Comparison of ENCODE assay signal across 18 cellular contexts in the genomic region with DNA sequence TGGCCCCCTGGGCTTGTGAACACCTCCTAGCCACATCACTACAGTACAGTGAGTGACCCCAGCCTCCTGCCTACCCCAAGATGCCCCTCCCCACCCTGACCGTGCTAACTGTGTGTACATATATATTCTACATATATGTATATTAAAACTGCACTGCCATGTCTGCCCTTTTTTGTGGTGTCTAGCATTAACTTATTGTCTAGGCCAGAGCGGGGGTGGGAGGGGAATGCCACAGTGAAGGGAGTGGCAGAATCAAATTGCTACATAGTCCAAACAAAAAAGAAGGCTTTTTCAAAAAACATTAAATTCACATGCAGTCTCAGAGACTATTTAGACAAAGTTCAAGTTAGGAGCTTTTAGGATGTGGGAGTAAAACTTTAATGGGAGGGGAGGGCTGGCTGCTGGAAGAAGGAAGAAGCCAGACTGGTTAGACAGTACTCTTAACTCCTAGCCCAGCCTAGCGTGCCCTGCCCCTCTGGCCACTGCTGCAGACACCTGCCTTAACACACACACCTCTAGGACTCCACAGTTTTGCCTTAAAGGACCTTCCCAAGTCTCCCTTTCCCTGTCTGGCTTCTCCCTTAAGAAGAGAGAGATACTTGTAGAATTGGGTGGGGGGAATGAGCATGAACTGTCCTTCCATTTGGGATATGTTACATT. TPM values are rescaled to one million over a fixed set of nuclear protein-coding genes. Genes with fewer than 3 reads are reported as not detected.
DNase-seq lines count a peak whose midpoint lies in the region; ATAC-seq, FAIRE-seq and TF ChIP-seq lines count a peak whose summit lies in the region.
"Had no signal": no experiment of that assay in that cellular context is flagged by ENCODE, and none has a peak within 500 bp of the region (broad histone marks: within the 10 kb centered on the region; RNA-seq: fewer than 3 reads in every experiment).

No MANE protein-coding gene starts in this region.

- H3K4me3 Mint-ChIP-seq in natural killer cell (no peak overlapping the region), mesothelial cell of epicardium (no peak overlapping the region)
- H3K4me3 Mint-ChIP-seq in natural killer cell treated with Interleukin-12 subunit alpha and Interleukin-12 subunit beta and Interleukin-15 and Interleukin-18, amount 100 ng/mL, for 72 hours = no peak overlapping the region
- H3K4me3 Mint-ChIP-seq: activated naive CD8-positive, alpha-beta T cell treated with anti-CD3 and anti-CD28 coated beads, Interleukin-2, amount 10 ng/mL, durations not matched to agents 7 days and 5 days; central memory CD8-positive, alpha-beta T cell had no signal

- H3K4me2 ChIP-seq in K562 (ENCODE audit: insufficient read depth, low read length) = no peak overlapping the region

- peaks cover 4 to 6% of the 10 kb centered on the region in 2 donors for H3K4me1 Mint-ChIP-seq in natural killer cell
- peaks cover under 1 to 10% of the 10 kb centered on the region in 2 donors for H3K4me1 Mint-ChIP-seq in natural killer cell treated with Interleukin-12 subunit alpha and Interleukin-12 subunit beta and Interleukin-15 and Interleukin-18, amount 100 ng/mL, for 72 hours (ENCODE audit: low read depth in 2 of 2)
- H3K4me1 Mint-ChIP-seq in mesothelial cell of epicardium = peaks cover 17% of the 10 kb centered on the region

- ATAC-seq in natural killer cell = no peak
- ATAC-seq in natural killer cell treated with Interleukin-12 subunit alpha and Interleukin-12 subunit beta and Interleukin-15 and Interleukin-18, amount 100 ng/mL, for 72 hours = no peak
- no peak; the same call in 2 of the 3 replicates for ATAC-seq in K562
- no peak for ATAC-seq in activated naive CD4-positive, alpha-beta T cell treated with anti-CD3 and anti-CD28 coated beads, Interleukin-2, amount 50 U/mL, for 72 hours
- ATAC-seq: HepG2, left lobe of liver had no signal

- no peak overlapping the region for H3K4me3 ChIP-seq in K562
- H3K4me3 ChIP-seq: sigmoid colon had no signal

- FAIRE-seq in K562 (lab: Jason Lieb, UNC) = no peak
- FAIRE-seq: HepG2 had no signal

- H3K27ac Mint-ChIP-seq in natural killer cell = peak overlapping the region; percentile 45 to 50
- H3K27ac Mint-ChIP-seq in natural killer cell treated with Interleukin-12 subunit alpha and Interleukin-12 subunit beta and Interleukin-15 and Interleukin-18, amount 100 ng/mL, for 72 hours = peak overlapping the region in 1 of 2 donors; percentile 27
- peak overlapping the region; percentile 89 for H3K27ac Mint-ChIP-seq in mesothelial cell of epicardium
- no peak overlapping the region for H3K27ac Mint-ChIP-seq in activated naive CD4-positive, alpha-beta T cell treated with anti-CD3 and anti-CD28 coated beads, Interleukin-2, amount 50 U/mL, for 72 hours
- H3K27ac Mint-ChIP-seq: activated naive CD8-positive, alpha-beta T cell treated with anti-CD3 and anti-CD28 coated beads, Interleukin-2, amount 10 ng/mL, durations not matched to agents 7 days and 5 days had no signal

- BruUV-seq in K562 (replicated peaks; lab: Mats Ljungman, UMichigan) = TSS peak; percentile 29

- DNase-seq in natural killer cell (no peak), K562 (ENCODE audit: extremely low read depth in 1 of 4, low spot score in 3 of 4) (no peak), mesothelial cell of epicardium (ENCODE audit: low spot score in 2 of 2, unreplicated experiment in 2 of 2) (no peak), RKO (ENCODE audit: low spot score) (no peak), GF-D8 (lab: John Stamatoyannopoulos, UW) (no peak)
- no peak for DNase-seq in natural killer cell treated with Interleukin-12 subunit alpha and Interleukin-12 subunit beta and Interleukin-15 and Interleukin-18, amount 100 ng/mL, for 72 hours (ENCODE audit: low spot score)
- no peak for DNase-seq in effector CD8-positive, alpha-beta T cell (lab: John Stamatoyannopoulos, UW)
- no peak for DNase-seq in activated naive CD4-positive, alpha-beta T cell treated with anti-CD3 and anti-CD28 coated beads, Interleukin-2, amount 50 U/mL, for 72 hours (ENCODE audit: low spot score in 2 of 2)
- DNase-seq: activated naive CD8-positive, alpha-beta T cell treated with anti-CD3 and anti-CD28 coated beads, Interleukin-2, amount 10 ng/mL, durations not matched to agents 7 days and 5 days; GOT3; NCI-H1105 treated with DMSO at 0.1 percent for 48 hours; NCI-H2227 treated with DMSO at 0.1 percent for 48 hours; sigmoid colon; stimulated activated naive CD4-positive, alpha-beta T cell treated with Interleukin-2 at 50 U/mL for 16 hours had no signal

- H3K79me2 ChIP-seq in K562 (ENCODE audit: control insufficient read depth, insufficient read depth, low read length) = no peaks in the 10 kb centered on the region

- no peak; the same call in 1 of the 2 replicates for TF ChIP-seq POLR2A in K562 (conservative IDR thresholded peaks at IDR 0.05)

- H3K27ac ChIP-seq in K562 (ENCODE audit: extremely low read depth, low read depth, low read length) = no peak overlapping the region

- 84% methylated on average over 3 of the region's 3 CpGs for whole genome bisulfite sequencing in K562 (ENCODE audit: insufficient coverage, low coverage, missing lambda C conversion rate)

- TF ChIP-seq CTCF in natural killer cell (IDR thresholded peaks at IDR 0.05) = no peak
- no peak for TF ChIP-seq CTCF in K562 (IDR thresholded peaks at IDR 0.05 in 2 of 3, conservative IDR thresholded peaks at IDR 0.05 in 1 of 3; ENCODE audit: insufficient read depth in 2 of 3, low read depth in 1 of 3, low read length in 3 of 3)
- TF ChIP-seq CTCF in mesothelial cell of epicardium (IDR thresholded peaks at IDR 0.05; ENCODE audit: unreplicated experiment) = no peak

- no peak for TF ChIP-seq RAD21 in K562 (CRISPR knock-in tag; conservative IDR thresholded peaks at IDR 0.05 in 1 of 2, IDR thresholded peaks at IDR 0.05 in 1 of 2)

- no peaks in the 10 kb centered on the region for H3K9me3 Mint-ChIP-seq in natural killer cell
- H3K9me3 Mint-ChIP-seq in natural killer cell treated with Interleukin-12 subunit alpha and Interleukin-12 subunit beta and Interleukin-15 and Interleukin-18, amount 100 ng/mL, for 72 hours = no peaks in the 10 kb centered on the region
- H3K9me3 Mint-ChIP-seq in mesothelial cell of epicardium = no peaks in the 10 kb centered on the region
- no peaks in the 10 kb centered on the region for H3K9me3 Mint-ChIP-seq in activated naive CD4-positive, alpha-beta T cell treated with anti-CD3 and anti-CD28 coated beads, Interleukin-2, amount 50 U/mL, for 72 hours
- H3K9me3 Mint-ChIP-seq: activated naive CD8-positive, alpha-beta T cell treated with anti-CD3 and anti-CD28 coated beads, Interleukin-2, amount 10 ng/mL, durations not matched to agents 7 days and 5 days; central memory CD8-positive, alpha-beta T cell had no signal

- H3K27me3 ChIP-seq in K562 (ENCODE audit: control insufficient read depth in 2 of 2, insufficient read depth in 2 of 2, low read length in 2 of 2) = no peaks in the 10 kb centered on the region
- H3K27me3 ChIP-seq: sigmoid colon had no signal

- peaks cover 2% of the 10 kb centered on the region; the same call in 1 of the 2 replicates for H4K20me1 ChIP-seq in K562 (replicated peaks; ENCODE audit: control insufficient read depth, insufficient read depth, low read length)

- H3K4me1 ChIP-seq in K562 (replicated peaks in 1 of 2; ENCODE audit: control insufficient read depth in 2 of 2, insufficient read depth in 2 of 2, low read length in 2 of 2) = peaks cover 4 to 5% of the 10 kb centered on the region in 2 experiments; a peak in 2 of 5 replicates

- POLR2A ChIA-PET in K562 (lab: Yijun Ruan, JAX) = interaction anchor here (1.2 kb wide), 1 partner anchor 9 kb away, joined by 3 read pairs; no protein-coding TSS in a partner anchor

- H3K27me3 Mint-ChIP-seq in natural killer cell (ENCODE audit: low read depth in 2 of 2) (no peaks in the 10 kb centered on the region), mesothelial cell of epicardium (ENCODE audit: low read depth) (no peaks in the 10 kb centered on the region)
- no peaks in the 10 kb centered on the region for H3K27me3 Mint-ChIP-seq in natural killer cell treated with Interleukin-12 subunit alpha and Interleukin-12 subunit beta and Interleukin-15 and Interleukin-18, amount 100 ng/mL, for 72 hours
- H3K27me3 Mint-ChIP-seq: activated naive CD8-positive, alpha-beta T cell treated with anti-CD3 and anti-CD28 coated beads, Interleukin-2, amount 10 ng/mL, durations not matched to agents 7 days and 5 days; central memory CD8-positive, alpha-beta T cell had no signal

- H3K36me3 Mint-ChIP-seq in natural killer cell (peaks cover 10% of the 10 kb centered on the region), mesothelial cell of epicardium (peaks cover 17% of the 10 kb centered on the region)
- H3K36me3 Mint-ChIP-seq in natural killer cell treated with Interleukin-12 subunit alpha and Interleukin-12 subunit beta and Interleukin-15 and Interleukin-18, amount 100 ng/mL, for 72 hours = peaks cover 18% of the 10 kb centered on the region
- peaks cover 0 to 4% of the 10 kb centered on the region in 2 donors for H3K36me3 Mint-ChIP-seq in activated naive CD4-positive, alpha-beta T cell treated with anti-CD3 and anti-CD28 coated beads, Interleukin-2, amount 50 U/mL, for 72 hours

- H2AFZ ChIP-seq in K562 (ENCODE audit: low read depth, low read length) = no peak overlapping the region

- H3K9me3 ChIP-seq in K562 (replicated peaks; ENCODE audit: control insufficient read depth, insufficient read depth, low read depth, low read length) = no peaks in the 10 kb centered on the region
- H3K9me3 ChIP-seq: sigmoid colon had no signal

- intact Hi-C loops in natural killer cell (cut with micrococcal nuclease) (no loop called here), K562 (cut with micrococcal nuclease) (no loop called here)

- CTCF ChIA-PET in K562 (lab: Yijun Ruan, JAX; ENCODE audit: low intra/inter-chr PET ratio) = no interaction called here

- no peaks in the 10 kb centered on the region for H3K9me1 ChIP-seq in K562 (ENCODE audit: control insufficient read depth, insufficient read depth, low read length)

- no peak overlapping the region for H3K9ac ChIP-seq in K562 (ENCODE audit: insufficient read depth in 1 of 2, low read depth in 2 of 2, low read length in 2 of 2)

- TF ChIP-seq EP300 in K562 (IDR thresholded peaks at IDR 0.05; ENCODE audit: low read length) = no peak

- in situ Hi-C loops in K562 (cut with MboI) = no loop called here

- peaks cover 96% of the 10 kb centered on the region for H3K36me3 ChIP-seq in K562 (ENCODE audit: control insufficient read depth, insufficient read depth, low read length)

RNA-seq across cellular contexts. Expression of a gene that starts 9.4 kb away (rescaled TPM):
- total RNA-seq in natural killer cell = 10 to 100 TPM; 25.3 to 27.9 (median 25.5) TPM
- total RNA-seq in natural killer cell treated with Interleukin-12 subunit alpha and Interleukin-12 subunit beta and Interleukin-15 and Interleukin-18, amount 100 ng/mL, for 72 hours = 10 to 100 TPM; 55.7 to 63.3 TPM
- 10.6 and 15.9 TPM in 2 replicates for total RNA-seq in K562 (2011; cell fraction: chromatin; rRNA removed; ENCODE audit: low replicate concordance)
- total RNA-seq in K562 (2011; cell fraction: nucleolus; rRNA removed) = 10.9 and 11.2 TPM in 2 replicates
- 16.1 and 27.3 TPM in 2 replicates for total RNA-seq in K562 (2011; cell fraction: nucleoplasm; rRNA removed)
- 23.4 and 32.7 TPM in 2 replicates for total RNA-seq in K562 (2014; rRNA removed)
- 43.0 and 43.5 TPM in 2 replicates for total RNA-seq in K562 (2014; rRNA removed; fragmentation: Illumina TruSeq; extraction: Trizol)
- 34.4 and 34.8 TPM in 2 replicates for total RNA-seq in K562 (2015; rRNA removed; fragmentation: Illumina TruSeq; extraction: Trizol)
- total RNA-seq in K562 (2021) = 32.3 and 35.4 TPM in 2 replicates
- polyA plus RNA-seq in K562 (2011; rRNA removed) = 78.7 and 139 TPM in 2 replicates
- polyA plus RNA-seq in K562 (2011; cell fraction: cytosol; rRNA removed) = 70.2 and 90.8 TPM in 2 replicates
- polyA plus RNA-seq in K562 (2011; cell fraction: nucleus; rRNA removed) = 36.1 and 50.9 TPM in 2 replicates
- 40.4 and 51.5 TPM in 2 replicates for polyA plus RNA-seq in K562 (2012)
- 155 and 175 TPM in 2 replicates for polyA plus RNA-seq in K562 (2014; fragmentation: Illumina TruSeq; extraction: Trizol)
- polyA plus RNA-seq in K562 (2014; fragmentation: Nextera tagmentation; extraction: Ambion mirVana) = 10 to 100 TPM in 1 of 2 experiments, 1 to 10 TPM in 1; 8.2 to 11.9 TPM
- 54.3 and 58.5 TPM in 2 replicates for polyA plus RNA-seq in K562 (2014; rRNA removed)
- 35.0 and 68.8 TPM in 2 replicates for polyA minus RNA-seq in K562 (2011; rRNA and poly(A)+ RNA removed)
- 23.9 and 34.5 TPM in 2 replicates for polyA minus RNA-seq in K562 (2011; cell fraction: cytosol; rRNA and poly(A)+ RNA removed)
- 5.3 and 7.7 TPM in 2 replicates for polyA minus RNA-seq in K562 (2011; cell fraction: nucleus; rRNA and poly(A)+ RNA removed)
- 37.4 to 42.1 TPM (median 41.2 TPM) in 3 replicates for total RNA-seq in mesothelial cell of epicardium
- 10 to 100 TPM; 37.2 to 53.7 TPM for total RNA-seq in activated naive CD4-positive, alpha-beta T cell treated with anti-CD3 and anti-CD28 coated beads, Interleukin-2, amount 50 U/mL, for 72 hours

RNA-seq across cellular contexts. Expression of a gene that starts 24.2 kb away (rescaled TPM):
- total RNA-seq in natural killer cell = not detected
- not detected for total RNA-seq in natural killer cell treated with Interleukin-12 subunit alpha and Interleukin-12 subunit beta and Interleukin-15 and Interleukin-18, amount 100 ng/mL, for 72 hours
- total RNA-seq in K562 (2011; cell fraction: chromatin; rRNA removed; ENCODE audit: low replicate concordance) = not detected in 2 replicates
- total RNA-seq in K562 (2011; cell fraction: nucleolus; rRNA removed) = not detected in 2 replicates
- total RNA-seq in K562 (2011; cell fraction: nucleoplasm; rRNA removed) = not detected in 2 replicates
- total RNA-seq in K562 (2014; rRNA removed) = not detected in 2 replicates
- total RNA-seq in K562 (2014; rRNA removed; fragmentation: Illumina TruSeq; extraction: Trizol) = not detected in 2 replicates
- not detected in 2 replicates for total RNA-seq in K562 (2015; rRNA removed; fragmentation: Illumina TruSeq; extraction: Trizol)
- not detected in 2 replicates for total RNA-seq in K562 (2021)
- not detected in 2 replicates for polyA plus RNA-seq in K562 (2011; rRNA removed)
- polyA plus RNA-seq in K562 (2011; cell fraction: cytosol; rRNA removed) = not detected in 2 replicates
- not detected in 2 replicates for polyA plus RNA-seq in K562 (2011; cell fraction: nucleus; rRNA removed)
- 0.08 and 0.39 TPM in 2 replicates for polyA plus RNA-seq in K562 (2012)
- not detected in 2 replicates for polyA plus RNA-seq in K562 (2014; fragmentation: Illumina TruSeq; extraction: Trizol)
- not detected for polyA plus RNA-seq in K562 (2014; fragmentation: Nextera tagmentation; extraction: Ambion mirVana)
- not detected in 2 replicates for polyA plus RNA-seq in K562 (2014; rRNA removed)
- polyA minus RNA-seq in K562 (2011; rRNA and poly(A)+ RNA removed) = not detected in 2 replicates
- polyA minus RNA-seq in K562 (2011; cell fraction: cytosol; rRNA and poly(A)+ RNA removed) = not detected in 2 replicates
- not detected in 2 replicates for polyA minus RNA-seq in K562 (2011; cell fraction: nucleus; rRNA and poly(A)+ RNA removed)
- total RNA-seq in mesothelial cell of epicardium = 0.16 to 0.27 TPM in 2 of 3 replicates, not detected in the other
- not detected for total RNA-seq in activated naive CD4-positive, alpha-beta T cell treated with anti-CD3 and anti-CD28 coated beads, Interleukin-2, amount 50 U/mL, for 72 hours
- total RNA-seq: activated naive CD8-positive, alpha-beta T cell treated with anti-CD3 and anti-CD28 coated beads, Interleukin-2, amount 10 ng/mL, durations not matched to agents 7 days and 5 days; left lobe of liver; SK-MEL-5 had no signal

RNA-seq across cellular contexts. Expression of a gene that starts 47.7 kb away (rescaled TPM):
- total RNA-seq in natural killer cell (100 to 1,000 TPM; 189 to 201 (median 189) TPM), K562 (2014; rRNA removed) (75.7 and 94.4 TPM in 2 replicates), K562 (2014; rRNA removed; fragmentation: Illumina TruSeq; extraction: Trizol) (67.3 and 75.3 TPM in 2 replicates), K562 (2015; rRNA removed; fragmentation: Illumina TruSeq; extraction: Trizol) (77.7 and 81.3 TPM in 2 replicates), K562 (2021) (86.0 and 110 TPM in 2 replicates), mesothelial cell of epicardium (276 to 299 TPM (median 287 TPM) in 3 replicates)
- total RNA-seq in natural killer cell treated with Interleukin-12 subunit alpha and Interleukin-12 subunit beta and Interleukin-15 and Interleukin-18, amount 100 ng/mL, for 72 hours = 100 to 1,000 TPM in 1 of 2 donors, 10 to 100 TPM in 1; 86.3 to 115 TPM
- total RNA-seq in K562 (2011; cell fraction: chromatin; rRNA removed; ENCODE audit: low replicate concordance) = 485 and 515 TPM in 2 replicates
- 264 and 276 TPM in 2 replicates for total RNA-seq in K562 (2011; cell fraction: nucleolus; rRNA removed)
- 392 and 493 TPM in 2 replicates for total RNA-seq in K562 (2011; cell fraction: nucleoplasm; rRNA removed)
- polyA plus RNA-seq in K562 (2011; rRNA removed) (149 and 163 TPM in 2 replicates), K562 (2014; fragmentation: Illumina TruSeq; extraction: Trizol) (91.0 and 94.6 TPM in 2 replicates), K562 (2014; fragmentation: Nextera tagmentation; extraction: Ambion mirVana) (10 to 100 TPM; 11.6 to 19.5 TPM), K562 (2014; rRNA removed) (95.1 and 118 TPM in 2 replicates)
- 70.9 and 90.7 TPM in 2 replicates for polyA plus RNA-seq in K562 (2011; cell fraction: cytosol; rRNA removed)
- polyA plus RNA-seq in K562 (2011; cell fraction: nucleus; rRNA removed) = 1,126 and 1,145 TPM in 2 replicates
- polyA plus RNA-seq in K562 (2012) = 82.3 and 103 TPM in 2 replicates
- 113 and 120 TPM in 2 replicates for polyA minus RNA-seq in K562 (2011; rRNA and poly(A)+ RNA removed)
- polyA minus RNA-seq in K562 (2011; cell fraction: cytosol; rRNA and poly(A)+ RNA removed) = 30.9 and 45.8 TPM in 2 replicates
- polyA minus RNA-seq in K562 (2011; cell fraction: nucleus; rRNA and poly(A)+ RNA removed) = 206 and 317 TPM in 2 replicates
- total RNA-seq in activated naive CD4-positive, alpha-beta T cell treated with anti-CD3 and anti-CD28 coated beads, Interleukin-2, amount 50 U/mL, for 72 hours = 100 to 1,000 TPM; 124 to 170 TPM

Comparison
In these comparisons a context has a peak if more than half of its experiments do, and no peak if none do; other contexts are left out.
1. H3K27ac Mint-ChIP-seq: peak in natural killer cell (2 of 2) and mesothelial cell of epicardium (single experiment); none in activated naive CD4-positive, alpha-beta T cell treated with anti-CD3 and anti-CD28 coated beads, Interleukin-2, amount 50 U/mL, for 72 hours (0 of 2).